In the genomic region with DNA sequence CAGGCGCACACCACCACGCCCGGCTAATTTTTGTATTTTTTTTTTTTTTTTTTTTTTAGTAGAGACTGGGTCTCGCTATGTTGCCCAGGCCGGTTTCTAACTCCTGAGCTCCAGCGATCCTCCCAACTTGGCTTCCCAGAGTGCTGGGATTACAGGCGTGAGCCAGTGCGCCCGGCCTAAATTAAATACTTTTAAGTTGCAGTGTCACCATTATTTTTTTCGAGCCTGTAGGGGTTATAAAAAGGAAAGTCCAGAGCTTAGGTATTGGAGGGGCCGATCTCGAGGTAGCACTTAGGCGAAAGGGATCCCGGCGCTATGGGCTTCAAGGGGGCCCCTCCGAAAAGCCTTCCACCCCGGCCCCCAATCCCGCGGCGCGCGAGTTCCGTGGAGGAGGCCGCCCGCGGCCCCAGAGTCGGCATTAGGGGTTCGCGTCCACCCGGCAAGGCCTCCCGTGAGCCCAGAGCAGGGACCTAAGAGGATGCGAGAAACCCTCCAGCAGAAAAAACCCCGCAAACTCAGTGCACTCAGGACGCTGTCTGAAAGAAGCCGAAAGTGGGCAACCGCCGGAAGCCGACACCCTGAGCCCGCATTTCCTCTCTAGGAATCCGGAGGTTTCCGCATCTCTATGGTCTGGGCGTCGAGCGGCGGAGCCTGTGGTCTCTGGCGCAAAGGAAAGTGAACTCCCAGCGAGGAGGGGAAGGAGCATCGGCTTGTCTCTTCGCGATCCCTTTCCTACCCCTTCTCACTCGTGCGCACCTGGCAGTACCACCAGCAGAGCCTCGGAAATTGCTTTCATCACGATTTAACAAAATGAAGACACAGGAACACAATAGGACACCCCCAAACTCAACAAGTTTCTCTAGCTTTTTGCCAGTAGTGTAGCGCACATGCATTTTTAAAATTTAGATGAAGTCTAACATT, we compare ENCODE assay signal across 8 cellular contexts. TPM values are rescaled to one million over a fixed set of nuclear protein-coding genes. Genes with fewer than 3 reads are reported as not detected.
A peak's percentile ranks its signal among the peaks of the same experiment; 100 is the strongest.
DNase-seq lines count a peak whose midpoint lies in the region; ATAC-seq and TF ChIP-seq lines count a peak whose summit lies in the region.

No MANE protein-coding gene starts in this region.

- TF ChIP-seq CTCF in AG10803 (conservative IDR thresholded peaks at IDR 0.05; ENCODE audit: low read length) (no peak), left lung (IDR thresholded peaks at IDR 0.05) (no peak)

- peak overlapping the region; percentile 88 to 89 for H3K27ac ChIP-seq in left lung

- intact Hi-C loops in left lung (cut with DNase I) = no loop called here

- ATAC-seq in HG03378 (IDR thresholded peaks at IDR 0.05; ENCODE audit: unreplicated experiment) = peak; percentile 79
- peak; percentile 98 for ATAC-seq in left lung

- peak overlapping the region; percentile 80 for H3K4me3 Mint-ChIP-seq in activated CD4-positive, alpha-beta T cell treated with anti-CD3 and anti-CD28 coated beads, Interleukin-2, amount 10 ng/mL, durations not matched to agents 7 days and 5 days

- TF ChIP-seq POLR2A in GM19099 (IDR thresholded peaks at IDR 0.05; ENCODE audit: extremely low read depth, insufficient read length, low read depth) = peak; percentile 78

- H3K9me3 Mint-ChIP-seq in activated CD4-positive, alpha-beta T cell treated with anti-CD3 and anti-CD28 coated beads, Interleukin-2, amount 10 ng/mL, durations not matched to agents 7 days and 5 days = peaks cover 2% of the 10 kb centered on the region

- peak; percentile 90 for DNase-seq in AG10803 (ENCODE audit: low read depth)
- peak; percentile 87 to 96 for DNase-seq in NCI-H524 (lab: John Stamatoyannopoulos, UW)
- DNase-seq in activated CD4-positive, alpha-beta T cell treated with anti-CD3 and anti-CD28 coated beads, Interleukin-2, amount 10 ng/mL, durations not matched to agents 7 days and 5 days = peak; percentile 89
- DNase-seq in dedifferentiated amniotic fluid mesenchymal stem cell (ENCODE audit: extremely low spot score) = peak; percentile 85
- peak; percentile 86 to 88 for DNase-seq in left lung
- peak; percentile 79 to 83 for DNase-seq in stimulated activated CD4-positive, alpha-beta T cell treated with anti-CD3 and anti-CD28 coated beads, Interleukin-2, amount 100 ng/mL, for 24 hours

- H3K4me1 Mint-ChIP-seq in activated CD4-positive, alpha-beta T cell treated with anti-CD3 and anti-CD28 coated beads, Interleukin-2, amount 10 ng/mL, durations not matched to agents 7 days and 5 days = peaks cover 30% of the 10 kb centered on the region

- CTCF ChIA-PET in activated CD4-positive, alpha-beta T cell treated with anti-CD3 and anti-CD28 coated beads, Interleukin-2, amount 10 ng/mL, durations not matched to agents 7 days and 5 days (lab: Charles Lee) = interaction anchor here (0.6 to 2.3 kb wide), 4 partner anchors 14 to 102 kb away, joined by 3 to 10 read pairs (median 4); a partner anchor contains a TSS

- H3K4me1 ChIP-seq in left lung = peaks cover 0 to 17% of the 10 kb centered on the region in 2 donors

- H3K27me3 Mint-ChIP-seq in activated CD4-positive, alpha-beta T cell treated with anti-CD3 and anti-CD28 coated beads, Interleukin-2, amount 10 ng/mL, durations not matched to agents 7 days and 5 days = peaks cover 11% of the 10 kb centered on the region

- no peaks in the 10 kb centered on the region for H3K36me3 ChIP-seq in left lung

- H3K4me3 ChIP-seq in AG10803 (ENCODE audit: low read length) (peak overlapping the region; percentile 62), left lung (peak overlapping the region; percentile 59 to 61)

- H3K27ac Mint-ChIP-seq in activated CD4-positive, alpha-beta T cell treated with anti-CD3 and anti-CD28 coated beads, Interleukin-2, amount 10 ng/mL, durations not matched to agents 7 days and 5 days = peak overlapping the region; percentile 92

- POLR2A ChIA-PET in activated CD4-positive, alpha-beta T cell treated with anti-CD3 and anti-CD28 coated beads, Interleukin-2, amount 10 ng/mL, durations not matched to agents 7 days and 5 days (lab: Charles Lee) = no interaction called here

- no peaks in the 10 kb centered on the region for H3K9me3 ChIP-seq in left lung

- H3K27me3 ChIP-seq in left lung = no peaks in the 10 kb centered on the region

- no peaks in the 10 kb centered on the region for H3K36me3 Mint-ChIP-seq in activated CD4-positive, alpha-beta T cell treated with anti-CD3 and anti-CD28 coated beads, Interleukin-2, amount 10 ng/mL, durations not matched to agents 7 days and 5 days (ENCODE audit: low read depth)

RNA-seq across cellular contexts. Expression of a gene that starts 14.1 kb away (rescaled TPM):
- total RNA-seq in activated CD4-positive, alpha-beta T cell treated with anti-CD3 and anti-CD28 coated beads, Interleukin-2, amount 10 ng/mL, durations not matched to agents 7 days and 5 days = 1 to 10 TPM; 6.0 to 6.3 TPM
- 1 to 10 TPM; 4.0 to 6.4 TPM for total RNA-seq in left lung

Comparison
In these comparisons a context has a peak if more than half of its experiments do, and no peak if none do; other contexts are left out.
1. Peak in every context shown above with its lines: DNase-seq, ATAC-seq, H3K4me3 ChIP-seq and H3K27ac ChIP-seq.